Comparison of ENCODE assay signal across 8 cellular contexts in the genomic region with DNA sequence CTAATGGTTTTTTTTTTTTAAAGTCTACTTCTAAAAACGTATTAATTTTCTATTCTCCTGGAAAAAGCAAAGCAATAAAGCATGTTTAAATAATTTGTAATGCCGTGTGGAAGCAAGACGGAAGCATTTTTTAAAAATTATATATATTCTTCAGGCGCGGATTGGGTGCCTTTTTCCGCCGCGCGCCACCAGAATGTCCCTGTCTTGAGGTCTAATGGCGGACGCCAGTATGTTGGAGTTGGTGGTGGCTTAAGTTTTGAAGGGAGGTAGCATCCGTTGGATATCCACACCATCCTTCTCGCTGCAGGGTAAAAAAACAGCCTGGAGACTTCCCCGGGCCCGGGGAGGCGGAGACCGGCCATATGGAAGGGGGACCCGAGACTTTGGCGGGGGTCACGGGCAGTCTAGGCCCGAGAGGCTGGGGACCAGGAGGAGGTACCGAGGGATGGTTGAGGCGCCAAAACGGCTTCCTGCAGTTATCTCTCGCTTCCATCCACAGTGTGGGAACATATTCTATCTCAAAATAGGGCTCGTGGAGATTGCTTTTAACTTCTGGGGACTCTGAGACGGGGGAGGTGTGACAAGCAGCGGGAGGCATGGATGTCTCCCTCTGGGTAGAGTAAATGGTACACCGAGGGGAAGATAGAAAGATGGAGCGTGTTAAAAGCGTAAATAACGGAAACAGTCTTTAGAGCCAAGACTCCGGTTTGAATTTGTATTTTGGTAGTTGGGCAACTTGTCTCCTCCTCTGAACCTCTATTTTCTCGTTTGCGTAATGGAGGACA. TPM values are rescaled to one million over a fixed set of nuclear protein-coding genes. Genes with fewer than 3 reads are reported as not detected.
DNase-seq lines count a peak whose midpoint lies in the region; ATAC-seq and TF ChIP-seq lines count a peak whose summit lies in the region.

A gene (plus strand): TSS at position 196 of the 785 bp plus-strand sequence. CDS start 2,841 bp downstream, outside the sequence.

- peak; percentile 46 for ATAC-seq in GM19035 (IDR thresholded peaks at IDR 0.05; ENCODE audit: unreplicated experiment)

- peaks cover 53% of the 10 kb centered on the region for H3K4me1 ChIP-seq in mononuclear cell (ENCODE audit: insufficient read depth, low read length)

- DNase-seq in AG10803 (ENCODE audit: low read depth) = no peak
- peak; percentile 56 to 68 for DNase-seq in HL-60 (ENCODE audit: low read depth in 1 of 2, low spot score in 1 of 2)
- peak; percentile 78 for DNase-seq in NOMO-1 treated with DMSO at 0.1 percent for 48 hours (lab: John Stamatoyannopoulos, UW; ENCODE audit: unreplicated experiment)
- peak; percentile 85 for DNase-seq in activated CD8-positive, alpha-beta memory T cell treated with anti-CD3 and anti-CD28 coated beads, Interleukin-2, amount 50 U/mL, for 48 hours
- peak; percentile 36 for DNase-seq in epithelial cell of esophagus (ENCODE audit: low read depth)
- peak; percentile 54 for DNase-seq in stimulated activated CD8-positive, alpha-beta memory T cell treated with anti-CD3 and anti-CD28 coated beads, Interleukin-4, amount 100 ng/mL, for 24 hours (ENCODE audit: low read depth)

- peak within 1 kb of the TSS; percentile 95 for H3K27ac ChIP-seq in HL-60 (replicated peaks)

- TF ChIP-seq CTCF in AG10803 (conservative IDR thresholded peaks at IDR 0.05; ENCODE audit: low read length) (no peak), HL-60 (IDR thresholded peaks at IDR 0.05; ENCODE audit: insufficient read depth, low read length) (no peak), epithelial cell of esophagus (IDR thresholded peaks at IDR 0.05; ENCODE audit: insufficient read depth, low read depth, low read length, missing control alignments) (no peak)

- H3K9me3 ChIP-seq in mononuclear cell (ENCODE audit: low read depth, low read length) = no peaks in the 10 kb centered on the region

- H3K27me3 ChIP-seq in HL-60 (ENCODE audit: insufficient read depth, poor library complexity, severe bottlenecking) = no peaks in the 10 kb centered on the region
- H3K27me3 ChIP-seq in mononuclear cell (ENCODE audit: insufficient read depth, low read length) = no peaks in the 10 kb centered on the region

- H3K4me3 ChIP-seq in AG10803 (ENCODE audit: low read length) (peak within 1 kb of the TSS; percentile 94), HL-60 (replicated peaks; ENCODE audit: insufficient read depth, low read length) (peak within 1 kb of the TSS; percentile 60), epithelial cell of esophagus (ENCODE audit: low read length) (peak within 1 kb of the TSS; percentile 97), mononuclear cell (ENCODE audit: low read length) (peak within 1 kb of the TSS; percentile 97)

RNA-seq across cellular contexts. Expression of the gene that starts here (rescaled TPM):
- total RNA-seq in mononuclear cell = 77.6 TPM
